ENCODE assay signal across 15 cellular contexts in the genomic region with DNA sequence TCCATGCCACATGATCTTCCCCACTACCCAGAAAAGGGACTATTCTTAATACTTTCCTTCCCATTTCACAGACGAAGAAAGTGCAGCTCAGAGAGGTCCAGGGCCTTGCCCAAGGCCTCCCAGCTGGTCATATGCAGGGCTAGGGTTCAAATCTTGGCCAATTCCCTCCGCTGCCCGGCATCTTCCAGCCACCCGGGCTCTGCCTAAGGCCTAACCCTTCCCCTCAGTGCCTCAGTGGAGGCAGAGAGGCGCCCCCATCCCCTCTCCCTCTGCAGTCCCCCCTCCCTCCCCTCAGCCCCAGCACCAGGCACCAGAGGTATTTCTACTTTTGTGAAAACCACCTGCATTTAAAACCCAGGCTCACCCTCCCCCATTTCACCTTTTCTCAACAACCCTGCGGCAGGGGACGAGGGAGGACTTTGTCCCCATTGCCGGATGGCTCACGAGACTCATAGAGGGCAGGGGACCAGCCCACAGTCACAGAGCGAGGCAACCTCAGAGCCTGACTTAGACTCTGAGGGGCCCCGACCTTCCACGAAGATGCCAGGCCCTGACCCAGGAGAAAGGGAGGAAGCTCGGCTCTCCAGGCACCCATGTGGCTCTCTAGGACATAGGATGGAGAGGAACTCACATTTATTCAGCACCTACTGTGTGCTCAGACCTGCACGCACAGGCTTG. TPM values are rescaled to one million over a fixed set of nuclear protein-coding genes. Genes with fewer than 3 reads are reported as not detected.
DNase-seq lines count a peak whose midpoint lies in the region; ATAC-seq, FAIRE-seq and TF ChIP-seq lines count a peak whose summit lies in the region.
"Had no signal": no experiment of that assay in that cellular context is flagged by ENCODE, and none has a peak within 500 bp of the region (broad histone marks: within the 10 kb centered on the region; RNA-seq: fewer than 3 reads in every experiment).

No MANE protein-coding gene starts in this region.

- H2BK120ac ChIP-seq in H1 (replicated peaks; ENCODE audit: low read depth, low read length) = no peak overlapping the region

- H2BK5ac ChIP-seq in H1 (ENCODE audit: low read depth, low read length) = peak overlapping the region; percentile 56; the same call in 1 of the 2 replicates

- peak overlapping the region; percentile 69 to 97 (median 82) for H3K27ac ChIP-seq in Peyer's patch
- H3K27ac ChIP-seq in H1 (ENCODE audit: low read depth, low read length) = no peak overlapping the region
- H3K27ac ChIP-seq in smooth muscle cell (ENCODE audit: low read depth) = no peak overlapping the region
- H3K27ac ChIP-seq in left ventricle myocardium inferior (replicated peaks) = no peak overlapping the region
- H3K27ac ChIP-seq: coronary artery had no signal

- H3K23ac ChIP-seq in H1 (ENCODE audit: insufficient read length) = no peak overlapping the region

- H3K27me3 ChIP-seq in Peyer's patch (no peaks in the 10 kb centered on the region), H1 (replicated peaks in 1 of 4; ENCODE audit: control insufficient read depth in 3 of 4, extremely low read depth in 1 of 4, insufficient read depth in 3 of 4, low read length in 3 of 4) (no peaks in the 10 kb centered on the region; a peak in 1 of 7 replicates), smooth muscle cell (ENCODE audit: low read depth) (no peaks in the 10 kb centered on the region), left ventricle myocardium inferior (ENCODE audit: low read depth) (no peaks in the 10 kb centered on the region)

- peak overlapping the region; percentile 43; the same call in 1 of the 2 replicates for H4K8ac ChIP-seq in H1 (ENCODE audit: extremely low read depth, insufficient read depth, low read length)

- no peak for TF ChIP-seq POLR2A in Peyer's patch (IDR thresholded peaks at IDR 0.05)
- no peak for TF ChIP-seq POLR2A in H1 (IDR thresholded peaks at IDR 0.05; ENCODE audit: control extremely low read depth in 1 of 2, low read depth in 2 of 2, low read length in 2 of 2)

- no peak for TF ChIP-seq EP300 in H1 (IDR thresholded peaks at IDR 0.05; ENCODE audit: borderline replicate concordance in 1 of 2, low read depth in 2 of 2, low read length in 2 of 2)

- H2AFZ ChIP-seq in H1 (ENCODE audit: low read length) = no peak overlapping the region
- no peak overlapping the region for H2AFZ ChIP-seq in smooth muscle cell (ENCODE audit: low read depth)

- 78% methylated on average over 10 of the region's 14 CpGs; no CpG with 5 or more reads in 1 of the 2 experiments for WGBS in H1 (ENCODE audit: extremely low coverage in 1 of 2, insufficient coverage in 1 of 2, insufficient read length in 1 of 2, insufficient replicate concordance in 2 of 2, low coverage in 1 of 2, low lambda C conversion rate in 2 of 2, missing lambda C conversion rate in 1 of 2), 2 experiments
- 86% methylated on average over 13 of the region's 14 CpGs for WGBS in smooth muscle cell (ENCODE audit: low lambda C conversion rate)

- H4K91ac ChIP-seq in H1 (replicated peaks; ENCODE audit: insufficient read length, low read length) = peak overlapping the region; percentile 31

- peaks cover 99% of the 10 kb centered on the region for H3K4me1 Mint-ChIP-seq in activated CD4-positive, alpha-beta T cell treated with anti-CD3 and anti-CD28 coated beads for 36 hours
- peaks cover 100% of the 10 kb centered on the region for H3K4me1 Mint-ChIP-seq in stimulated activated effector memory CD8-positive, alpha-beta T cell treated with anti-CD3 and anti-CD28 coated beads, Interleukin-12 subunit alpha, Interleukin-12 subunit beta, amount 100 ng/mL, for 72 hours

- no peaks in the 10 kb centered on the region; the same call in 1 of the 2 replicates for H3K23me2 ChIP-seq in H1 (ENCODE audit: low read depth, low read length)

- no peak for ATAC-seq in activated CD4-positive, alpha-beta T cell treated with anti-CD3 and anti-CD28 coated beads for 36 hours
- no peak for ATAC-seq in stimulated activated effector memory CD8-positive, alpha-beta T cell treated with anti-CD3 and anti-CD28 coated beads, Interleukin-12 subunit alpha, Interleukin-12 subunit beta, amount 100 ng/mL, for 72 hours
- no peak for ATAC-seq in GM21526 (IDR thresholded peaks at IDR 0.05; ENCODE audit: low FRiP score, unreplicated experiment)

- POLR2A ChIA-PET in activated CD4-positive, alpha-beta T cell treated with anti-CD3 and anti-CD28 coated beads for 36 hours (lab: Charles Lee) = interaction anchor here (1.4 to 2.4 kb wide), 3 partner anchors 9 to 16 kb away, joined by 5 to 13 read pairs (median 5); no protein-coding TSS in a partner anchor
- POLR2A ChIA-PET in H1 (lab: Charles Lee; ENCODE audit: partially characterized antibody) = interaction anchor here (0.6 kb wide), 1 partner anchor 29 kb away, joined by 3 read pairs; no protein-coding TSS in a partner anchor

- DNase-seq in activated CD4-positive, alpha-beta T cell treated with anti-CD3 and anti-CD28 coated beads for 36 hours = peak; percentile 46
- DNase-seq in activated CD4-positive, alpha-beta T cell treated with anti-CD3 and anti-CD28 coated beads, Interleukin-2, amount 50 U/mL, for 48 hours = no peak
- peak in 1 of 3 donors; percentile 68 for DNase-seq in Peyer's patch
- no peak for DNase-seq in H1 (ENCODE audit: low read depth in 1 of 2, low spot score in 2 of 2)
- no peak for DNase-seq in stimulated activated effector memory CD8-positive, alpha-beta T cell treated with anti-CD3 and anti-CD28 coated beads, Interleukin-12 subunit alpha, Interleukin-12 subunit beta, amount 100 ng/mL, for 72 hours (ENCODE audit: low spot score in 2 of 2)
- no peak for DNase-seq in smooth muscle cell (lab: John Stamatoyannopoulos, UW; ENCODE audit: unreplicated experiment)
- no peak for DNase-seq in left ventricle myocardium inferior
- DNase-seq: stimulated activated CD4-positive, alpha-beta T cell treated with anti-CD3 and anti-CD28 coated beads, Interleukin-12 subunit alpha, Interleukin-12 subunit beta, amount 100 ng/mL, for 4 hours had no signal

- H3K9ac ChIP-seq in H1 (replicated peaks in 1 of 4; ENCODE audit: extremely low read depth in 1 of 4, low read depth in 3 of 4, low read length in 3 of 4) (no peak overlapping the region), smooth muscle cell (ENCODE audit: low read depth) (no peak overlapping the region)

- peak overlapping the region; percentile 80; the same call in 1 of the 2 replicates for H2BK12ac ChIP-seq in H1 (ENCODE audit: low read depth, low read length)

- peaks cover 50% of the 10 kb centered on the region for H3K36me3 Mint-ChIP-seq in activated CD4-positive, alpha-beta T cell treated with anti-CD3 and anti-CD28 coated beads for 36 hours (ENCODE audit: low read depth)
- peaks cover 100% of the 10 kb centered on the region for H3K36me3 Mint-ChIP-seq in stimulated activated effector memory CD8-positive, alpha-beta T cell treated with anti-CD3 and anti-CD28 coated beads, Interleukin-12 subunit alpha, Interleukin-12 subunit beta, amount 100 ng/mL, for 72 hours

- no peak overlapping the region for H4K5ac ChIP-seq in H1 (ENCODE audit: insufficient read length, low read depth, low read length)

- intact Hi-C loops in activated CD4-positive, alpha-beta T cell treated with anti-CD3 and anti-CD28 coated beads for 36 hours (cut with DNase I, micrococcal nuclease) = loop anchor here in 1 of 2 experiments (5.0 kb wide), 3 partner anchors 307 to 1527 kb away; a partner anchor contains a TSS
- intact Hi-C loops in left ventricle myocardium inferior (cut with micrococcal nuclease) = no loop called here

- H3K79me2 ChIP-seq in H1 (ENCODE audit: control insufficient read depth in 1 of 2, insufficient read depth in 2 of 2, low read length in 2 of 2) = no peaks in the 10 kb centered on the region
- no peaks in the 10 kb centered on the region for H3K79me2 ChIP-seq in smooth muscle cell (ENCODE audit: low read depth)

- H3K18ac ChIP-seq in H1 (ENCODE audit: extremely low read depth, low read length) = no peak overlapping the region

- no peak for TF ChIP-seq RAD21 in H1 (IDR thresholded peaks at IDR 0.05 in 1 of 2, conservative IDR thresholded peaks at IDR 0.05 in 1 of 2; ENCODE audit: low read depth in 2 of 2, low read length in 2 of 2)

- FAIRE-seq in H1 (lab: Jason Lieb, UNC) = no peak
- FAIRE-seq: A204.1 had no signal

- peak overlapping the region; percentile 71 for H3K4me3 Mint-ChIP-seq in activated CD4-positive, alpha-beta T cell treated with anti-CD3 and anti-CD28 coated beads for 36 hours
- H3K4me3 Mint-ChIP-seq in stimulated activated effector memory CD8-positive, alpha-beta T cell treated with anti-CD3 and anti-CD28 coated beads, Interleukin-12 subunit alpha, Interleukin-12 subunit beta, amount 100 ng/mL, for 72 hours = peak overlapping the region; percentile 99
- H3K4me3 Mint-ChIP-seq: HFFc6 had no signal

- H3K4me2 ChIP-seq in H1 (ENCODE audit: insufficient read depth in 1 of 2, low read depth in 2 of 2, low read length in 2 of 2) (no peak overlapping the region), smooth muscle cell (no peak overlapping the region)

- H2BK20ac ChIP-seq in H1 (ENCODE audit: low read length) = peak overlapping the region; percentile 86; the same call in 1 of the 2 replicates

- H3K36me3 ChIP-seq in Peyer's patch = no peaks in the 10 kb centered on the region
- H3K36me3 ChIP-seq in H1 (ENCODE audit: control insufficient read depth in 2 of 4, insufficient read depth in 4 of 4, low read length in 3 of 4) = no peaks in the 10 kb centered on the region
- no peaks in the 10 kb centered on the region for H3K36me3 ChIP-seq in smooth muscle cell (ENCODE audit: low read depth)
- H3K36me3 ChIP-seq in left ventricle myocardium inferior = no peaks in the 10 kb centered on the region

- peak overlapping the region in 2 of 4 donors; percentile 6 to 13 for H3K4me3 ChIP-seq in Peyer's patch
- no peak overlapping the region for H3K4me3 ChIP-seq in H1 (ENCODE audit: extremely low read depth in 1 of 4, insufficient read depth in 2 of 4, low read depth in 3 of 4, low read length in 4 of 4)
- no peak overlapping the region for H3K4me3 ChIP-seq in smooth muscle cell
- H3K4me3 ChIP-seq in left ventricle myocardium inferior = no peak overlapping the region
- H3K4me3 ChIP-seq: coronary artery had no signal

- no peak overlapping the region; the same call in 1 of the 2 replicates for H2BK15ac ChIP-seq in H1 (ENCODE audit: low read length)

- H3K27ac Mint-ChIP-seq in activated CD4-positive, alpha-beta T cell treated with anti-CD3 and anti-CD28 coated beads for 36 hours = peak overlapping the region; percentile 99
- peak overlapping the region; percentile 99 for H3K27ac Mint-ChIP-seq in stimulated activated effector memory CD8-positive, alpha-beta T cell treated with anti-CD3 and anti-CD28 coated beads, Interleukin-12 subunit alpha, Interleukin-12 subunit beta, amount 100 ng/mL, for 72 hours
- H3K27ac Mint-ChIP-seq: HFFc6 had no signal

- no peaks in the 10 kb centered on the region for H3K79me1 ChIP-seq in H1 (ENCODE audit: low read depth, low read length)

- H3K4me1 ChIP-seq in Peyer's patch (peaks cover 0 to 84% (median 59%) of the 10 kb centered on the region in 4 donors), H1 (replicated peaks in 1 of 4; ENCODE audit: control insufficient read depth in 3 of 4, insufficient read depth in 4 of 4, low read length in 3 of 4) (peaks cover 0 to 15% (median 3%) of the 10 kb centered on the region in 4 experiments; a peak in 6 of 7 replicates), smooth muscle cell (ENCODE audit: low read depth) (peaks cover 11% of the 10 kb centered on the region), left ventricle myocardium inferior (peaks cover 5% of the 10 kb centered on the region)

- H3K9me3 ChIP-seq in Peyer's patch = no peaks in the 10 kb centered on the region
- no peaks in the 10 kb centered on the region for H3K9me3 ChIP-seq in H1 (ENCODE audit: insufficient read depth in 2 of 2, low read depth in 1 of 2, low read length in 1 of 2)
- H3K9me3 ChIP-seq in smooth muscle cell (replicated peaks; ENCODE audit: low read depth) = no peaks in the 10 kb centered on the region
- H3K9me3 ChIP-seq in left ventricle myocardium inferior (replicated peaks) = no peaks in the 10 kb centered on the region

- H2AK5ac ChIP-seq in H1 (ENCODE audit: low read depth, low read length) = no peak overlapping the region

- no peak for TF ChIP-seq CTCF in Peyer's patch (IDR thresholded peaks at IDR 0.05)
- TF ChIP-seq CTCF in H1 (IDR thresholded peaks at IDR 0.05; ENCODE audit: control extremely low read depth in 1 of 3, insufficient read depth in 1 of 3, low read depth in 1 of 3, low read length in 3 of 3) = no peak
- TF ChIP-seq CTCF in smooth muscle cell (IDR thresholded peaks at IDR 0.05; ENCODE audit: borderline replicate concordance, insufficient read depth, poor library complexity, severe bottlenecking) = no peak
- no peak for TF ChIP-seq CTCF in left ventricle myocardium inferior (IDR thresholded peaks at IDR 0.05; ENCODE audit: borderline replicate concordance)

- no peaks in the 10 kb centered on the region for H3F3A ChIP-seq in smooth muscle cell (ENCODE audit: low read depth)

- H3K9me3 Mint-ChIP-seq in activated CD4-positive, alpha-beta T cell treated with anti-CD3 and anti-CD28 coated beads for 36 hours (ENCODE audit: low read depth) = no peaks in the 10 kb centered on the region
- H3K9me3 Mint-ChIP-seq in stimulated activated effector memory CD8-positive, alpha-beta T cell treated with anti-CD3 and anti-CD28 coated beads, Interleukin-12 subunit alpha, Interleukin-12 subunit beta, amount 100 ng/mL, for 72 hours = no peaks in the 10 kb centered on the region
- H3K9me3 Mint-ChIP-seq: HFFc6 had no signal

- H3K14ac ChIP-seq in H1 (ENCODE audit: insufficient read length) = no peak overlapping the region

- H4K20me1 ChIP-seq in H1 (replicated peaks in 1 of 2; ENCODE audit: control insufficient read depth in 1 of 2, insufficient read depth in 2 of 2, low read length in 2 of 2) = no peaks in the 10 kb centered on the region
- H4K20me1 ChIP-seq in smooth muscle cell (ENCODE audit: low read depth) = no peaks in the 10 kb centered on the region

- H3K56ac ChIP-seq in H1 (replicated peaks; ENCODE audit: insufficient read length, low read depth, low read length) = no peak overlapping the region

- H3K27me3 Mint-ChIP-seq in activated CD4-positive, alpha-beta T cell treated with anti-CD3 and anti-CD28 coated beads for 36 hours = no peaks in the 10 kb centered on the region

- CTCF ChIA-PET in activated CD4-positive, alpha-beta T cell treated with anti-CD3 and anti-CD28 coated beads for 36 hours (lab: Charles Lee) = interaction anchor here (1.0 to 6.1 kb wide), 7 partner anchors 9 to 38 kb away, joined by 3 to 47 read pairs (median 12); a partner anchor contains a TSS
- CTCF ChIA-PET in H1 (lab: Charles Lee; ENCODE audit: partially characterized antibody) = interaction anchor here (1.2 to 55.1 kb wide), 3 partner anchors 5 to 184 kb away, joined by 3 to 1640 read pairs (median 1640); a partner anchor contains a TSS

- H3K4ac ChIP-seq in H1 (replicated peaks; ENCODE audit: insufficient read length, low read depth, low read length) = no peak overlapping the region

RNA-seq across cellular contexts. Expression of a gene that starts 12.3 kb away (rescaled TPM):
- 100 to 1,000 TPM; 174 to 214 TPM for total RNA-seq in activated CD4-positive, alpha-beta T cell treated with anti-CD3 and anti-CD28 coated beads for 36 hours
- 10 to 100 TPM; 10.3 to 77.6 (median 18.3) TPM for total RNA-seq in Peyer's patch
- 0.37 and 0.52 TPM in 2 replicates for total RNA-seq in H1 (2021; fragmentation: NEBNext Ultra II Directional; extraction: Animal tissue kit (Norgen Biotek cat#: 25700))
- 0.77 and 1.4 TPM in 2 replicates for polyA plus RNA-seq in H1 (2011; rRNA removed)
- 0.83 TPM for polyA plus RNA-seq in H1 (2011; cell fraction: cytosol; rRNA removed)
- polyA plus RNA-seq in H1 (2011; cell fraction: nucleus; rRNA removed) = 0.46 TPM
- polyA plus RNA-seq in H1 (2012, experiment 1 of 2) = 0.39 to 0.60 TPM (median 0.52 TPM) in 3 of 4 replicates, not detected in the other
- polyA plus RNA-seq in H1 (2012, experiment 2 of 2) = 0.18 TPM
- 0.57 TPM for polyA plus RNA-seq in H1 (2013, experiment 1 of 2)
- 0.99 TPM for polyA plus RNA-seq in H1 (2013, experiment 2 of 2)
- 1.0 and 1.1 TPM in 2 replicates for polyA minus RNA-seq in H1 (2011; rRNA and poly(A)+ RNA removed)
- not detected for polyA minus RNA-seq in H1 (2011; cell fraction: cytosol; rRNA and poly(A)+ RNA removed)
- 0.30 TPM for polyA minus RNA-seq in H1 (2011; cell fraction: nucleus; rRNA and poly(A)+ RNA removed)
- total RNA-seq in smooth muscle cell = 0.49 and 1.4 TPM in 2 replicates
- polyA plus RNA-seq in smooth muscle cell = 0.63 and 1.6 TPM in 2 replicates
- total RNA-seq in left ventricle myocardium inferior = 18.8 TPM

RNA-seq across cellular contexts. Expression of a gene that starts 21.9 kb away (rescaled TPM):
- total RNA-seq in activated CD4-positive, alpha-beta T cell treated with anti-CD3 and anti-CD28 coated beads for 36 hours = under 1 TPM; 0.32 to 0.43 TPM
- not detected for total RNA-seq in Peyer's patch
- total RNA-seq in H1 (2021; fragmentation: NEBNext Ultra II Directional; extraction: Animal tissue kit (Norgen Biotek cat#: 25700)) = 0.11 and 0.28 TPM in 2 replicates
- 0.11 and 0.12 TPM in 2 replicates for polyA plus RNA-seq in H1 (2011; rRNA removed)
- polyA plus RNA-seq in H1 (2011; cell fraction: cytosol; rRNA removed) = 0.23 TPM
- polyA plus RNA-seq in H1 (2011; cell fraction: nucleus; rRNA removed) = 0.19 TPM
- 0.11 to 0.32 TPM (median 0.16 TPM) in 4 replicates for polyA plus RNA-seq in H1 (2012, experiment 1 of 2)
- polyA plus RNA-seq in H1 (2012, experiment 2 of 2) = not detected
- 0.08 TPM for polyA plus RNA-seq in H1 (2013, experiment 1 of 2)
- 0.11 TPM for polyA plus RNA-seq in H1 (2013, experiment 2 of 2)
- polyA minus RNA-seq in H1 (2011; rRNA and poly(A)+ RNA removed) = 0.13 and 0.24 TPM in 2 replicates
- not detected for polyA minus RNA-seq in H1 (2011; cell fraction: cytosol; rRNA and poly(A)+ RNA removed)
- not detected for polyA minus RNA-seq in H1 (2011; cell fraction: nucleus; rRNA and poly(A)+ RNA removed)
- 0.36 and 2.0 TPM in 2 replicates for total RNA-seq in smooth muscle cell
- 0.40 and 0.61 TPM in 2 replicates for polyA plus RNA-seq in smooth muscle cell
- total RNA-seq in left ventricle myocardium inferior = not detected
- total RNA-seq: glomerular endothelial cell; myocyte; T-helper 1 cell treated with Interleukin-12 subunit alpha and Interleukin-12 subunit beta and Interleukin-4 antibody, amounts not matched to agents 30 ng/mL and 1 ng/mL, for 36 hours had no signal

Comparison
In these comparisons a context has a peak if more than half of its experiments do, and no peak if none do; other contexts are left out.
1. H3K27ac ChIP-seq: peak in Peyer's patch (4 of 4); none in H1 (single experiment), smooth muscle cell (single experiment) and left ventricle myocardium inferior (single experiment).